ENCODE assay signal across 8 cellular contexts in the genomic region with DNA sequence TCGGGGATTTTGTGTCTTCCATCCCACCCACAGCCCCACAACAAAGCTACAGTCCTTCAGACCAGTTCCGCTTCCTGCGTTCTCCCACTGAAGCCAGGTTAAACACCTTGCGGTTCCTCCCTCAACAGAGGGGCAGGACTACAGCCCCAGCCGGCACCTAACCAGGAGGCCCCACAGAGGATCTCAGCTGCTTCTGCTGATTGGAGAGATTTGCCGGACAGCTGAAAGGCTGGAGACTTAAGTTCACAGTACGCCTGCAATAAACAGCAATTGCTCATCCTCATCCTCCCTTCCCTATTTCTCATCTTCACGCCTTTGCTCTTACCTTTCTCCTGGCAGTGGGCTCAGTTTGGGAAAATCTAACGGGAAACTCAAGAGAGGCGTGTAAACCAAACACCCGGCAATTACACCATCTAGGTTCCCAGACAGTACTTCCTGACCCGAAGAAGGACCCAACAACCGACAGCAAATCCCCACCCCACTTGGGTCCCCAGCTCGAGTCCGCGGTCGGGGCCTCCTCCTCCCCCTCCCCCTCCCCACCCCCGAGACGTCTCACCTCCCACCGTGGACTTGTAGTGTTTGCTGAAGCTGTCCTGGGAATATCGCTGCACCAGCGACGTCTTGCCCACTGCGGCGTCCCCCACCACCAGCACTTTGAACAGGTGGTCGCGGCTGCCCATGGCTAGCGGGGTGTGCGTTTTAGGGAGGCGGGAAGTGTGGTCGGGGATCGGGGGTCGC. TPM values are rescaled to one million over a fixed set of nuclear protein-coding genes. Genes with fewer than 3 reads are reported as not detected.
DNase-seq lines count a peak whose midpoint lies in the region; ATAC-seq and TF ChIP-seq lines count a peak whose summit lies in the region.

No MANE protein-coding gene starts in this region.

- H3K4me2 ChIP-seq in smooth muscle cell = peak overlapping the region; percentile 96

- DNase-seq in AML-193 (lab: John Stamatoyannopoulos, UW) (peak; percentile 12 to 13), adipocyte (ENCODE audit: low read depth) (peak; percentile 48), smooth muscle cell (lab: John Stamatoyannopoulos, UW; ENCODE audit: unreplicated experiment) (no peak)

- TF ChIP-seq CTCF in smooth muscle cell (IDR thresholded peaks at IDR 0.05; ENCODE audit: borderline replicate concordance, insufficient read depth, poor library complexity, severe bottlenecking) = no peak

- H3K9ac ChIP-seq in adipocyte (ENCODE audit: low read length) (peak overlapping the region; percentile 93), iPS-20b (ENCODE audit: low read depth, low read length) (peak overlapping the region; percentile 57; the same call in 1 of the 2 replicates), smooth muscle cell (ENCODE audit: low read depth) (peak overlapping the region; percentile 55)

- H3F3A ChIP-seq in smooth muscle cell (ENCODE audit: low read depth) = no peaks in the 10 kb centered on the region

- no peaks in the 10 kb centered on the region for H3K9me3 ChIP-seq in adipocyte (ENCODE audit: control insufficient read depth, low read length)
- no peaks in the 10 kb centered on the region for H3K9me3 ChIP-seq in iPS-20b (ENCODE audit: insufficient read depth, low read depth, low read length)
- no peaks in the 10 kb centered on the region for H3K9me3 ChIP-seq in smooth muscle cell (replicated peaks; ENCODE audit: low read depth)

- no peaks in the 10 kb centered on the region for H3K79me2 ChIP-seq in smooth muscle cell (ENCODE audit: low read depth)

- TF ChIP-seq POLR2A in Raji (IDR thresholded peaks at IDR 0.05; ENCODE audit: insufficient read depth, low read depth, low read length) = 0 out of 2 replicates have a peak, but pooled peaks have one; percentile 30

- H3K27me3 ChIP-seq in adipocyte (replicated peaks; ENCODE audit: control insufficient read depth, insufficient read depth, low read length) (no peaks in the 10 kb centered on the region), iPS-20b (ENCODE audit: insufficient read depth, low read length) (peaks cover 42% of the 10 kb centered on the region), smooth muscle cell (ENCODE audit: low read depth) (peaks cover 24% of the 10 kb centered on the region)

- peak overlapping the region; percentile 96 for H2AFZ ChIP-seq in smooth muscle cell (ENCODE audit: low read depth)

- H3K4me3 ChIP-seq in adipocyte (ENCODE audit: low read length) (peak overlapping the region; percentile 95), iPS-20b (ENCODE audit: low read length) (peak overlapping the region; percentile 87), smooth muscle cell (peak overlapping the region; percentile 84)

- H3K4me1 ChIP-seq in adipocyte (ENCODE audit: control insufficient read depth, insufficient read depth, low read length) (peaks cover 15% of the 10 kb centered on the region), iPS-20b (ENCODE audit: insufficient read depth, low read length) (peaks cover 4% of the 10 kb centered on the region), smooth muscle cell (ENCODE audit: low read depth) (peaks cover 9% of the 10 kb centered on the region)

- ATAC-seq in GM21360 (IDR thresholded peaks at IDR 0.05; ENCODE audit: unreplicated experiment) (peak; percentile 40), GM18858 (IDR thresholded peaks at IDR 0.05; ENCODE audit: unreplicated experiment) (no peak), GM19452 (IDR thresholded peaks at IDR 0.05; ENCODE audit: unreplicated experiment) (no peak)

- 7% methylated on average over 21 of the region's 33 CpGs for WGBS in smooth muscle cell (ENCODE audit: low lambda C conversion rate)

- H3K27ac ChIP-seq in iPS-20b (ENCODE audit: low read length) (no peak overlapping the region), smooth muscle cell (ENCODE audit: low read depth) (no peak overlapping the region)

- no peaks in the 10 kb centered on the region for H4K20me1 ChIP-seq in smooth muscle cell (ENCODE audit: low read depth)

- H3K36me3 ChIP-seq in adipocyte (ENCODE audit: control insufficient read depth, insufficient read depth, low read length, severe bottlenecking) (peaks cover 14% of the 10 kb centered on the region), iPS-20b (ENCODE audit: insufficient read depth, low read depth, low read length) (no peaks in the 10 kb centered on the region), smooth muscle cell (ENCODE audit: low read depth) (no peaks in the 10 kb centered on the region)

RNA-seq across cellular contexts. Expression of gene RAB29, which starts 0.8 kb away (rescaled TPM):
- total RNA-seq in smooth muscle cell = 1.7 and 4.1 TPM in 2 replicates
- 4.1 and 4.5 TPM in 2 replicates for polyA plus RNA-seq in smooth muscle cell

RNA-seq across cellular contexts. Expression of gene NUCKS1, which starts 24.5 kb away (rescaled TPM):
- total RNA-seq in smooth muscle cell = 139 and 179 TPM in 2 replicates
- polyA plus RNA-seq in smooth muscle cell = 29.1 and 30.9 TPM in 2 replicates

RNA-seq across cellular contexts. Expression of gene SLC41A1, which starts 38.6 kb away (rescaled TPM):
- total RNA-seq in smooth muscle cell = 22.8 and 23.2 TPM in 2 replicates
- polyA plus RNA-seq in smooth muscle cell = 17.8 and 22.3 TPM in 2 replicates
